Comparison of ENCODE assay signal across 31 cellular contexts in genomic region chr12:50609292-50609874, GRCh38.
"Had no signal": no experiment of that assay in that cellular context is flagged by ENCODE, and none has a peak within 500 bp of the region (broad histone marks: within the 10 kb centered on the region; RNA-seq: fewer than 3 reads in every experiment).

No MANE protein-coding gene starts in this region.

- H3K27ac ChIP-seq: esophagus muscularis mucosa, foreskin keratinocyte, neutrophil, pancreas, psoas muscle, suprapubic skin, tibial artery, uterus, WERI-Rb-1 had no signal

- H3K4me2 ChIP-seq: smooth muscle cell had no signal

- H3K36me3 ChIP-seq: esophagus muscularis mucosa, pancreas, suprapubic skin, uterus, WERI-Rb-1 had no signal

- H3K9me3 ChIP-seq: esophagus muscularis mucosa, heart left ventricle, neutrophil, pancreas, psoas muscle, suprapubic skin, tibial artery, uterus had no signal

- ATAC-seq: activated CD4-positive, CD25-positive, alpha-beta regulatory T cell treated with anti-CD3 and anti-CD28 coated beads, Interleukin-2, amount 50 U/mL, for 24 hours; foreskin keratinocyte; left ventricle myocardium superior; pancreas; psoas muscle; stimulated activated memory B cell treated with anti-CD40 and anti-IgM and Interleukin-4, amounts not matched to agents 10 μg/mL and 1 μg/mL and 100 μg/mL, for 72 hours had no signal

- DNase-seq: activated CD4-positive, alpha-beta T cell treated with anti-CD3 and anti-CD28 coated beads for 48 hours; activated CD4-positive, alpha-beta T cell treated with anti-CD3 and anti-CD28 coated beads, Interleukin-2, amount 50 U/mL, for 48 hours; activated CD8-positive, alpha-beta memory T cell treated with anti-CD3 and anti-CD28 coated beads for 24 hours; activated effector memory CD4-positive, alpha-beta T cell treated with anti-CD3 and anti-CD28 coated beads, Interleukin-2, amount 50 U/mL, for 16 hours; activated naive CD4-positive, alpha-beta T cell treated with anti-CD3 and anti-CD28 coated beads, Interleukin-2, amount 10 ng/mL, durations not matched to agents 7 days and 5 days; amygdala; central memory CD4-positive, alpha-beta T cell; effector CD4-positive, alpha-beta T cell; foreskin keratinocyte; heart left ventricle; hypothalamus; immature natural killer cell; left ventricle myocardium superior; mammary epithelial cell; naive B cell; nephron progenitor cell; pancreas; psoas muscle; stimulated activated CD4-positive, alpha-beta T cell treated with anti-CD3 and anti-CD28 coated beads, Interleukin-1b, Interleukin-23, amount 100 ng/mL, for 48 hours; stimulated activated CD4-positive, alpha-beta T cell treated with anti-CD3 and anti-CD28 coated beads, Interleukin-4, amount 100 ng/mL, for 4 hours; stimulated activated CD8-positive, alpha-beta memory T cell treated with anti-CD3 and anti-CD28 coated beads, Interleukin-4, amount 100 ng/mL, for 48 hours; T-helper 9 cell; tibial artery; uterus; WERI-Rb-1 had no signal

- H3K4me3 ChIP-seq: esophagus muscularis mucosa, heart left ventricle, pancreas, psoas muscle, smooth muscle cell, suprapubic skin, tibial artery, uterus had no signal

- H3K27me3 ChIP-seq: esophagus muscularis mucosa, foreskin keratinocyte, heart left ventricle, neutrophil, pancreas, suprapubic skin, tibial artery, uterus had no signal

- FAIRE-seq: pancreas had no signal
